In genomic region chr20:37356387-37356786, GRCh38 we compare ENCODE assay signal across 10 cellular contexts. TPM values are rescaled to one million over a fixed set of nuclear protein-coding genes. Genes with fewer than 3 reads are reported as not detected.
A peak's percentile ranks its signal among the peaks of the same experiment; 100 is the strongest.
DNase-seq lines count a peak whose midpoint lies in the region; TF ChIP-seq lines count a peak whose summit lies in the region.
"Had no signal": no experiment of that assay in that cellular context is flagged by ENCODE, and none has a peak within 500 bp of the region (broad histone marks: within the 10 kb centered on the region; RNA-seq: fewer than 3 reads in every experiment).

No MANE protein-coding gene starts in this region.

- no peak overlapping the region for H3K4me3 Mint-ChIP-seq in HFFc6

- peaks cover 0 to 4% of the 10 kb centered on the region in 2 donors for H3K36me3 ChIP-seq in ascending aorta

- peaks cover 21% of the 10 kb centered on the region for H3K4me1 Mint-ChIP-seq in HFFc6 (ENCODE audit: low read depth)

- no peaks in the 10 kb centered on the region for H3K27me3 Mint-ChIP-seq in HFFc6 (ENCODE audit: insufficient read depth)

- H3K27ac Mint-ChIP-seq in HFFc6 = peak overlapping the region; percentile 7; the same call in 1 of the 2 replicates

- no peaks in the 10 kb centered on the region for H3K9me3 ChIP-seq in ascending aorta

- no peaks in the 10 kb centered on the region for H3K9me3 Mint-ChIP-seq in HFFc6

- H3K27me3 ChIP-seq in ascending aorta = no peaks in the 10 kb centered on the region

- peaks cover 9 to 55% of the 10 kb centered on the region in 2 donors for H3K4me1 ChIP-seq in ascending aorta

- H3K4me3 ChIP-seq in ascending aorta = peak overlapping the region in 1 of 2 donors; percentile 4
- H3K4me3 ChIP-seq: K562, SK-N-MC had no signal

- intact Hi-C loops in ascending aorta (cut with DNase I) = loop anchor here (2.0 kb wide), 2 partner anchors 28 to 60 kb away; no protein-coding TSS in a partner anchor

- peaks cover 5% of the 10 kb centered on the region; the same call in 1 of the 2 replicates for H3K36me3 Mint-ChIP-seq in HFFc6 (ENCODE audit: low read depth)

- in situ Hi-C loops in G401 (cut with HindIII; ENCODE audit: low sequenced_read_pairs) = no loop called here

- DNase-seq in HFFc6 (peak; percentile 28), ascending aorta (ENCODE audit: low spot score in 2 of 2) (peak; percentile 57 to 93), kidney tubule cell (ENCODE audit: low spot score) (peak; percentile 33), substantia nigra (lab: John Stamatoyannopoulos, UW) (peak in 31 of 49 donors; percentile 13 to 70 (median 34)), NCI-H524 (lab: John Stamatoyannopoulos, UW) (no peak), COR-L47 (lab: John Stamatoyannopoulos, UW) (no peak), G401 (ENCODE audit: low spot score) (no peak), NCI-H510A treated with DMSO at 0.1 percent for 48 hours (lab: John Stamatoyannopoulos, UW) (no peak)

- H3K27ac ChIP-seq in ascending aorta (peak overlapping the region; percentile 73 to 88), substantia nigra (ENCODE audit: low read depth, low read length, poor library complexity, severe bottlenecking) (no peak overlapping the region)
- H3K27ac ChIP-seq: SK-N-MC had no signal

- no peak; the same call in 1 of the 2 replicates for TF ChIP-seq CTCF in HFFc6 (IDR thresholded peaks at IDR 0.05)
- peak in 1 of 3 experiments; percentile 4 for TF ChIP-seq CTCF in ascending aorta (IDR thresholded peaks at IDR 0.05)

RNA-seq across cellular contexts. Expression of gene SRC, which starts 10.4 kb away (rescaled TPM):
- total RNA-seq in HFFc6 (2021; fragmentation: NEBNext Ultra II Directional; extraction: Animal tissue kit (Norgen Biotek cat#: 25700)) = 10 to 100 TPM; 22.0 to 35.6 (median 24.6) TPM
- 67.4 TPM for total RNA-seq in ascending aorta
- total RNA-seq in G401 (2014; rRNA removed; shearing (Covaris generic)) = 15.9 and 16.8 TPM in 2 replicates

Comparison
In these comparisons a context has a peak if more than half of its experiments do, and no peak if none do; other contexts are left out.
1. DNase-seq: peak in HFFc6 (single experiment), ascending aorta (2 of 2), kidney tubule cell (single experiment) and substantia nigra (31 of 49); none in NCI-H524 (0 of 2), COR-L47 (single experiment), G401 (single experiment) and NCI-H510A treated with DMSO at 0.1 percent for 48 hours (single experiment).